In the genomic region with DNA sequence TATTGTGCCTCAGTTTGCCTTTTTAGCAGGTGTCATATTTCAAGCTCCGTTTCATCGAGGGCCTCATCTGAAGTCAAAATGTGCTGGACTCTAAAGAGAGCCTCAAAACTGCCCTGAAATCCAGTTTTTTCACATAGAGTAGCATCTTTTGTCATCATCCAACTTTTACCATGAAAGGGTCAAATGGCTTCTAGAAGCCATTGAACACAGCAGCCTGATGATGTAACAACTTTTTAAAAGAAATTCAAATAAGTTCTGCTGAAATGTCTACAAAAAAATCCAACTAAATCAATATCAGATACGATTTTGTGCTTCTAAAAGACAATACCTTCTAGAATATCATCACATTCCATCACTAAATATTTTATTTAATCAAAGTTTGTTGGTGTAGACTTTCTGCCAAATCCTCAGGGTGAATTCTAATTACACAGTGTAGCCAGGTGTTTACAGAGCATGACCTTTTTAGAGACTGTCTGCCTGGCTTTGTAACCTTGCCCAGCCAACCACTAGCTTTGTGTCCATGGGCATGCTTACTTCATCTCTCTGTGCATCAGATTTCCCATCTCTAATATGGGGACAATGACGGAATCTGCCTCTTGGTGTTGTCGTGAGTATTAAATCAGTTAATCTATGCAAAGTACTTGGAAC, we compare ENCODE assay signal across 21 cellular contexts.
DNase-seq lines count a peak whose midpoint lies in the region; ATAC-seq and TF ChIP-seq lines count a peak whose summit lies in the region.
"Had no signal": no experiment of that assay in that cellular context is flagged by ENCODE, and none has a peak within 500 bp of the region (broad histone marks: within the 10 kb centered on the region; RNA-seq: fewer than 3 reads in every experiment).

No MANE protein-coding gene starts in this region.

- no peak overlapping the region for H3K4me3 ChIP-seq in LNCaP clone FGC (ENCODE audit: low read depth, low read length)
- H3K4me3 ChIP-seq: BLaER1, HAP-1, PC-9, SK-N-MC had no signal

- no peak for ATAC-seq in GM18873 (IDR thresholded peaks at IDR 0.05; ENCODE audit: low FRiP score, unreplicated experiment)

- CTCF ChIA-PET in MCF 10A (lab: Yijun Ruan, JAX): interaction anchor here (0.6 to 1.0 kb wide), 4 partner anchors 8 to 538 kb away, joined by 3 to 4 read pairs (median 3); no protein-coding TSS in a partner anchor

- POLR2A ChIA-PET in MCF 10A (lab: Yijun Ruan, JAX): no interaction called here

- DNase-seq in T47D (ENCODE audit: low read depth in 1 of 2, low spot score in 1 of 2): peak; percentile 62 to 95
- no peak for DNase-seq in MCF 10A (ENCODE audit: unreplicated experiment)
- peak; percentile 69 for DNase-seq in LNCaP clone FGC (ENCODE audit: low read depth)
- peak; percentile 63 for DNase-seq in fibroblast of gingiva (ENCODE audit: low read depth)
- DNase-seq in chondrocyte (ENCODE audit: low spot score): no peak
- no peak for DNase-seq in HFFc6
- DNase-seq: CD4-positive, alpha-beta T cell; GOT3; NCI-H1092 treated with DMSO at 0.1 percent for 48 hours; NCI-H1436 treated with DMSO at 0.1 percent for 48 hours; NCI-H187 treated with DMSO at 0.1 percent for 48 hours; NCI-H2107; NCI-H526 treated with DMSO at 0.1 percent for 48 hours; PC-9; Right ventricle myocardium superior; RPMI8226; SW 1271 had no signal

- H3K4me3 Mint-ChIP-seq in MCF 10A (ENCODE audit: unreplicated experiment): no peak overlapping the region
- H3K4me3 Mint-ChIP-seq in chondrocyte (ENCODE audit: unreplicated experiment): no peak overlapping the region
- H3K4me3 Mint-ChIP-seq in HFFc6: no peak overlapping the region
- H3K4me3 Mint-ChIP-seq: CD4-positive, alpha-beta T cell had no signal

- TF ChIP-seq CTCF in MCF 10A (IDR thresholded peaks at IDR 0.05; ENCODE audit: unreplicated experiment) (no peak), LNCaP clone FGC (IDR thresholded peaks at IDR 0.05; ENCODE audit: control insufficient read depth, extremely low read depth, insufficient read depth) (no peak), chondrocyte (IDR thresholded peaks at IDR 0.05) (no peak), HFFc6 (IDR thresholded peaks at IDR 0.05) (no peak)

- no peaks in the 10 kb centered on the region for H3K9me3 Mint-ChIP-seq in MCF 10A (ENCODE audit: unreplicated experiment)
- H3K9me3 Mint-ChIP-seq in chondrocyte (ENCODE audit: low read depth): peaks cover 7% of the 10 kb centered on the region
- peaks cover 10% of the 10 kb centered on the region; the same call in 1 of the 2 replicates for H3K9me3 Mint-ChIP-seq in HFFc6
- H3K9me3 Mint-ChIP-seq: CD4-positive, alpha-beta T cell had no signal

- no TSS peak for BruUV-seq in MCF 10A (replicated peaks; lab: Mats Ljungman, UMichigan)

- in situ Hi-C loops in T47D (cut with HindIII; ENCODE audit: low pct_unique_long_range_greater_than_20kb, low sequenced_read_pairs): no loop called here

- H3K36me3 Mint-ChIP-seq in MCF 10A (ENCODE audit: insufficient read depth, unreplicated experiment) (no peaks in the 10 kb centered on the region), chondrocyte (ENCODE audit: low read depth) (no peaks in the 10 kb centered on the region), HFFc6 (ENCODE audit: low read depth) (no peaks in the 10 kb centered on the region)

- H3K4me1 Mint-ChIP-seq in MCF 10A (ENCODE audit: insufficient read depth, unreplicated experiment) (peaks cover 16% of the 10 kb centered on the region), chondrocyte (ENCODE audit: low read depth) (peaks cover 24% of the 10 kb centered on the region), HFFc6 (ENCODE audit: low read depth) (no peaks in the 10 kb centered on the region)

- H3K27me3 Mint-ChIP-seq in MCF 10A (ENCODE audit: insufficient read depth, unreplicated experiment) (no peaks in the 10 kb centered on the region), chondrocyte (ENCODE audit: low read depth) (no peaks in the 10 kb centered on the region), HFFc6 (ENCODE audit: insufficient read depth) (no peaks in the 10 kb centered on the region)
- H3K27me3 Mint-ChIP-seq: CD4-positive, alpha-beta T cell had no signal

- H3K27ac Mint-ChIP-seq in MCF 10A (ENCODE audit: low read depth, unreplicated experiment) (no peak overlapping the region), chondrocyte (ENCODE audit: unreplicated experiment) (no peak overlapping the region), HFFc6 (no peak overlapping the region)
- H3K27ac Mint-ChIP-seq: CD4-positive, alpha-beta T cell had no signal

- intact Hi-C loops in MCF 10A (cut with micrococcal nuclease): no loop called here

Comparison
In these comparisons a context has a peak if more than half of its experiments do, and no peak if none do; other contexts are left out.
1. DNase-seq: peak in T47D (2 of 2), LNCaP clone FGC (single experiment) and fibroblast of gingiva (single experiment); none in MCF 10A (single experiment), chondrocyte (single experiment) and HFFc6 (single experiment).